ENCODE assay signal across 1 cellular context in the genomic region with DNA sequence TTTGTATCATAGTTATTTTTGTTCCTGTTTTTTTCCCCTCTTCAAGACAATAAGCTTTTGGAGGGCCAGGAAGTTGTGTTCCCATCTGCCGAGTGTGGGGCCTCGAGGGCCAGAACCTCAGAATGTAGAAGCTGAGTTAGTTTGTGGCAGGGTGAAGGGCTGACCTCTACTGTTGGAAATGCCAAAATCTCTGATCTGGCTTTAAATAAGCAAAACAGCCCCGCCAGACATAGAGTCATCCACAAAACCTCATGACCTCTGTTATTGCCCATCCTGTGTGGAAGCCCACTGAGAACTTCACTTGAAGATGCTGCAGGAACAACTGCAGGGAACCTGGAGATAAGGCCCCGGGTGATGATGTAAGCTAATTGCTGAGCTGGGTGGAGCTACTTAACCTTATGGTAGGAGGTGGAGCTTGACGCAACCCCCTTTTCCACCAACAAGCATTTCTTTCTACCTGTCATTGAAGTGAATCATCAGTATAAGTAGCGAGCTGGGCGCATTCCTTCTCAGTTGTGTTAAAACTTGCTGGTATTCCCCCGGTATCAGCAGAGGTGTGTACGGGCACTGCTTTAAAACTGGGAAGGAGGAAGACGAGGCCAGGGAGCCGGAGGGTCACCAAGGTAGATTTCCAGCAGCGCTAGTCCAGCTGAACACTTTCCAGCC.
TF ChIP-seq lines count a peak whose summit lies in the region.

No MANE protein-coding gene starts in this region.

TF ChIP-seq in HCT116, 20 proteins besides CTCF, POLR2A, EP300 and RAD21 (continued from another document):
- no peak for TF ChIP-seq ZBTB33 (IDR thresholded peaks at IDR 0.05; ENCODE audit: extremely low read depth, insufficient replicate concordance, low read length)
- TF ChIP-seq YY1 (IDR thresholded peaks at IDR 0.05; ENCODE audit: extremely low read depth, insufficient replicate concordance, low read depth, low read length): no peak
